1 cellular context compared by ENCODE assay signal in genomic region chr5:177610770-177611445, GRCh38.
TF ChIP-seq lines count a peak whose summit lies in the region.

No MANE protein-coding gene starts in this region.

TF ChIP-seq in SK-N-SH, 30 proteins besides CTCF, POLR2A, EP300 and RAD21 (continued from another document):
- no peak for TF ChIP-seq REST (IDR thresholded peaks at IDR 0.05; ENCODE audit: low read depth, low read length)
- no peak for TF ChIP-seq MEF2A (IDR thresholded peaks at IDR 0.05; ENCODE audit: borderline replicate concordance, low read depth)
- TF ChIP-seq GABPA (IDR thresholded peaks at IDR 0.05; ENCODE audit: low read depth): no peak
- no peak for TF ChIP-seq SIN3A (IDR thresholded peaks at IDR 0.05; ENCODE audit: borderline replicate concordance, low read depth, low read length)
- TF ChIP-seq, protein P1, sequence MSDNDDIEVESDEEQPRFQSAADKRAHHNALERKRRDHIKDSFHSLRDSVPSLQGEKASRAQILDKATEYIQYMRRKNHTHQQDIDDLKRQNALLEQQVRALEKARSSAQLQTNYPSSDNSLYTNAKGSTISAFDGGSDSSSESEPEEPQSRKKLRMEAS (IDR thresholded peaks at IDR 0.05; ENCODE audit: low read depth): no peak
- TF ChIP-seq MXI1 (IDR thresholded peaks at IDR 0.05; ENCODE audit: low read depth, low read length): no peak
- no peak for TF ChIP-seq ELF1 (IDR thresholded peaks at IDR 0.05)
- no peak for TF ChIP-seq NFIC (IDR thresholded peaks at IDR 0.05; ENCODE audit: borderline replicate concordance)
- TF ChIP-seq YY1 (IDR thresholded peaks at IDR 0.05; ENCODE audit: low read depth): no peak
- no peak for TF ChIP-seq USF2 (IDR thresholded peaks at IDR 0.05; ENCODE audit: borderline replicate concordance, low read depth, low read length)
